In genomic region chr6:145267076-145267867, GRCh38 we compare ENCODE assay signal across 26 cellular contexts.
DNase-seq lines count a peak whose midpoint lies in the region; ATAC-seq and TF ChIP-seq lines count a peak whose summit lies in the region.
"Had no signal": no experiment of that assay in that cellular context is flagged by ENCODE, and none has a peak within 500 bp of the region (broad histone marks: within the 10 kb centered on the region; RNA-seq: fewer than 3 reads in every experiment).

No MANE protein-coding gene starts in this region.

- H3K4me3 ChIP-seq in PC-9 (no peak overlapping the region), right lobe of liver (no peak overlapping the region), psoas muscle (no peak overlapping the region)
- H3K4me3 ChIP-seq: A549, BLaER1, dorsolateral prefrontal cortex, gastroesophageal sphincter, smooth muscle cell, stomach had no signal

- POLR2A ChIA-PET in PC-9 (lab: Charles Lee; ENCODE audit: unreplicated experiment), result interaction anchor here (0.6 kb wide), 1 partner anchor 17 kb away, joined by 4 read pairs; no protein-coding TSS in a partner anchor

- DNase-seq in NCI-H345 (lab: John Stamatoyannopoulos, UW), result peak; percentile 0
- DNase-seq in NCI-H345 treated with DMSO at 0.1 percent for 48 hours (lab: John Stamatoyannopoulos, UW; ENCODE audit: unreplicated experiment), result no peak
- DNase-seq in PC-9, result no peak
- DNase-seq in right lobe of liver, result peak; percentile 70 to 88 (median 85)
- DNase-seq in NCI-H187 (lab: John Stamatoyannopoulos, UW), result no peak
- no peak for DNase-seq in effector CD4-positive, alpha-beta T cell
- DNase-seq in psoas muscle, result no peak
- DNase-seq: activated CD4-positive, CD25-positive, alpha-beta regulatory T cell; activated CD8-positive, alpha-beta T cell treated with anti-CD3 and anti-CD28 coated beads, Interleukin-2, amount 10 ng/mL, durations not matched to agents 7 days and 5 days; activated naive CD4-positive, alpha-beta T cell treated with anti-CD3 and anti-CD28 coated beads, Interleukin-2, amount 10 ng/mL, durations not matched to agents 7 days and 5 days; activated T-cell treated with anti-CD3 and anti-CD28 coated beads, Interleukin-2, amount 50 U/mL, for 48 hours; anterior cingulate cortex; caudate nucleus; dorsolateral prefrontal cortex; GDM1; NK-92 treated with Interleukin-12 subunit alpha and Interleukin-12 subunit beta, amount 100 ng/mL, for 24 hours; SK-N-SH; stimulated activated CD4-positive, alpha-beta T cell treated with anti-CD3 and anti-CD28 coated beads, Interleukin-4, amount 100 ng/mL, for 24 hours; stomach had no signal

- ATAC-seq in right lobe of liver (peak; percentile 98 to 99 (median 99)), HG03439 (IDR thresholded peaks at IDR 0.05; ENCODE audit: unreplicated experiment) (no peak), psoas muscle (no peak)
- ATAC-seq: activated CD8-positive, alpha-beta T cell treated with anti-CD3 and anti-CD28 coated beads, Interleukin-2, amount 10 ng/mL, durations not matched to agents 7 days and 5 days; gastroesophageal sphincter; HCT116; natural killer cell treated with Interleukin-12 subunit alpha and Interleukin-12 subunit beta and Interleukin-15 and Interleukin-18, amount 100 ng/mL, for 72 hours had no signal

- H3K36me3 ChIP-seq in PC-9 (ENCODE audit: low read depth) (no peaks in the 10 kb centered on the region), right lobe of liver (no peaks in the 10 kb centered on the region), psoas muscle (ENCODE audit: insufficient read depth in 1 of 2, low read depth in 1 of 2) (no peaks in the 10 kb centered on the region)
- H3K36me3 ChIP-seq: BLaER1, gastroesophageal sphincter, stomach had no signal

- H3K27ac ChIP-seq in PC-9 (no peak overlapping the region), right lobe of liver (peak overlapping the region; percentile 25 to 59 (median 47)), psoas muscle (no peak overlapping the region)
- H3K27ac ChIP-seq: A549, BLaER1, dorsolateral prefrontal cortex, gastroesophageal sphincter, stomach had no signal

- TF ChIP-seq CTCF in PC-9 (conservative IDR thresholded peaks at IDR 0.05), result no peak
- no peak for TF ChIP-seq CTCF in right lobe of liver (IDR thresholded peaks at IDR 0.05)
- TF ChIP-seq CTCF in psoas muscle (IDR thresholded peaks at IDR 0.05), result no peak

- WGBS in right lobe of liver (ENCODE audit: insufficient coverage, low coverage, low lambda C conversion rate, missing lambda C conversion rate), result 19% methylated on average over 5 of the region's 5 CpGs
- WGBS in psoas muscle, 3 donors, result 57 to 59% (median 57%) methylated on average over 5 of the region's 5 CpGs

- peaks cover 11% of the 10 kb centered on the region for H3K4me1 ChIP-seq in PC-9 (replicated peaks; ENCODE audit: insufficient read depth)
- peaks cover 0 to 23% (median 9%) of the 10 kb centered on the region in 4 donors for H3K4me1 ChIP-seq in right lobe of liver
- H3K4me1 ChIP-seq in psoas muscle, result no peaks in the 10 kb centered on the region
- H3K4me1 ChIP-seq: A549, BLaER1, gastroesophageal sphincter had no signal

- TF ChIP-seq POLR2A in right lobe of liver (IDR thresholded peaks at IDR 0.05), result peak; percentile 33

- no TSS peak for BruUV-seq in PC-9 (replicated peaks; lab: Mats Ljungman, UMichigan)

- H3F3A ChIP-seq in PC-9 (ENCODE audit: insufficient read depth, low read depth), result no peaks in the 10 kb centered on the region

- H3K4me2 ChIP-seq in PC-9, result peak overlapping the region; percentile 31; the same call in 1 of the 2 replicates
- H3K4me2 ChIP-seq: A549, BLaER1, SK-N-SH, smooth muscle cell had no signal

- no peak overlapping the region for H2AFZ ChIP-seq in PC-9

- no peaks in the 10 kb centered on the region for H3K9me2 ChIP-seq in PC-9 (ENCODE audit: insufficient read depth)
- H3K9me2 ChIP-seq: SK-N-SH had no signal

- no peaks in the 10 kb centered on the region for H3K27me3 ChIP-seq in PC-9 (ENCODE audit: insufficient read depth, low read depth)
- no peaks in the 10 kb centered on the region for H3K27me3 ChIP-seq in right lobe of liver
- H3K27me3 ChIP-seq in psoas muscle (ENCODE audit: insufficient read depth in 3 of 3, low read length in 2 of 3), result no peaks in the 10 kb centered on the region
- H3K27me3 ChIP-seq: BLaER1, dorsolateral prefrontal cortex, gastroesophageal sphincter, stomach had no signal

- intact Hi-C loops in PC-9 (cut with micrococcal nuclease; ENCODE audit: unreplicated experiment), result no loop called here
- intact Hi-C loops in right lobe of liver (cut with DNase I), result no loop called here
- intact Hi-C loops in psoas muscle (cut with DNase I), result no loop called here

- H3K9me3 ChIP-seq in PC-9 (ENCODE audit: insufficient read depth, low read depth), result no peaks in the 10 kb centered on the region
- H3K9me3 ChIP-seq in right lobe of liver, result no peaks in the 10 kb centered on the region
- H3K9me3 ChIP-seq in psoas muscle, result no peaks in the 10 kb centered on the region
- H3K9me3 ChIP-seq: A549, BLaER1, gastroesophageal sphincter, SK-N-SH, stomach had no signal

- H4K20me1 ChIP-seq in PC-9 (ENCODE audit: insufficient read depth), result no peaks in the 10 kb centered on the region
- H4K20me1 ChIP-seq: BLaER1 had no signal

- no peaks in the 10 kb centered on the region for H3K79me2 ChIP-seq in PC-9 (ENCODE audit: low read depth)

- CTCF ChIA-PET in PC-9 (lab: Charles Lee), result no interaction called here

Comparison
In these comparisons a context has a peak if more than half of its experiments do, and no peak if none do; other contexts are left out.
1. DNase-seq: peak in NCI-H345 (single experiment) and right lobe of liver (3 of 3); none in NCI-H345 treated with DMSO at 0.1 percent for 48 hours (single experiment), PC-9 (0 of 2), NCI-H187 (0 of 2), effector CD4-positive, alpha-beta T cell (single experiment) and psoas muscle (0 of 2).
2. H3K27ac ChIP-seq: peak in right lobe of liver (3 of 3); none in PC-9 (single experiment) and psoas muscle (single experiment).
3. ATAC-seq: peak in right lobe of liver (4 of 4); none in HG03439 (single experiment) and psoas muscle (0 of 4).